ENCODE assay signal across 17 cellular contexts in genomic region chr6:34909484-34909883, GRCh38. TPM values are rescaled to one million over a fixed set of nuclear protein-coding genes. Genes with fewer than 3 reads are reported as not detected.
A peak's percentile ranks its signal among the peaks of the same experiment; 100 is the strongest.
DNase-seq lines count a peak whose midpoint lies in the region; ATAC-seq and TF ChIP-seq lines count a peak whose summit lies in the region.
"Had no signal": no experiment of that assay in that cellular context is flagged by ENCODE, and none has a peak within 500 bp of the region (broad histone marks: within the 10 kb centered on the region; RNA-seq: fewer than 3 reads in every experiment).

No MANE protein-coding gene starts in this region.

- H3K9me2 ChIP-seq in GM23338 (ENCODE audit: insufficient read depth), result no peaks in the 10 kb centered on the region

- DNase-seq in GM23338 (ENCODE audit: low spot score) (no peak), NCI-H1436 treated with DMSO at 0.1 percent for 48 hours (lab: John Stamatoyannopoulos, UW) (peak; percentile 71), endothelial cell (ENCODE audit: low spot score) (no peak), smooth muscle cell (lab: John Stamatoyannopoulos, UW; ENCODE audit: unreplicated experiment) (no peak), ascending aorta (ENCODE audit: low spot score in 2 of 2) (no peak), dermis blood vessel endothelial cell (no peak), midbrain (lab: John Stamatoyannopoulos, UW) (no peak)
- DNase-seq: ACHN; Calu3; CD4-positive, CD25-positive, alpha-beta regulatory T cell; DMS79; GM23248; H7; IMR-90 had no signal

- no peaks in the 10 kb centered on the region for H3K27me3 Mint-ChIP-seq in GM23338 (ENCODE audit: insufficient read depth, low read depth, poor library complexity)
- H3K27me3 Mint-ChIP-seq in endothelial cell (ENCODE audit: unreplicated experiment), result peaks cover 2% of the 10 kb centered on the region
- H3K27me3 Mint-ChIP-seq in nephron (ENCODE audit: low read depth), result no peaks in the 10 kb centered on the region
- H3K27me3 Mint-ChIP-seq: CD4-positive, CD25-positive, alpha-beta regulatory T cell had no signal

- no peaks in the 10 kb centered on the region for H3K4me1 ChIP-seq in GM23338 (ENCODE audit: insufficient read depth)
- H3K4me1 ChIP-seq in smooth muscle cell (ENCODE audit: low read depth), result peaks cover 7% of the 10 kb centered on the region
- peaks cover 0 to 34% of the 10 kb centered on the region in 2 donors for H3K4me1 ChIP-seq in ascending aorta

- H4K20me1 ChIP-seq in GM23338 (replicated peaks; ENCODE audit: insufficient read depth), result peaks cover 35% of the 10 kb centered on the region
- peaks cover 97% of the 10 kb centered on the region for H4K20me1 ChIP-seq in smooth muscle cell (ENCODE audit: low read depth)

- H3F3A ChIP-seq in GM23338 (replicated peaks; ENCODE audit: low read depth) (no peaks in the 10 kb centered on the region), smooth muscle cell (ENCODE audit: low read depth) (no peaks in the 10 kb centered on the region)

- intact Hi-C loops in ascending aorta (cut with DNase I), result no loop called here

- H3K36me3 Mint-ChIP-seq in GM23338 (ENCODE audit: low read depth), result no peaks in the 10 kb centered on the region; the same call in 2 of the 3 replicates
- H3K36me3 Mint-ChIP-seq in endothelial cell (ENCODE audit: low read depth, unreplicated experiment), result no peaks in the 10 kb centered on the region
- H3K36me3 Mint-ChIP-seq in nephron (ENCODE audit: low read depth), result no peaks in the 10 kb centered on the region

- no peaks in the 10 kb centered on the region for H3K9me3 ChIP-seq in smooth muscle cell (replicated peaks; ENCODE audit: low read depth)
- no peaks in the 10 kb centered on the region for H3K9me3 ChIP-seq in ascending aorta
- H3K9me3 ChIP-seq: BLaER1 treated with 17β-estradiol and CSF1 and Interleukin-3, amounts not matched to agents 10 nM and 100 nM had no signal

- no peak overlapping the region for H2AFZ ChIP-seq in GM23338
- no peak overlapping the region for H2AFZ ChIP-seq in smooth muscle cell (ENCODE audit: low read depth)
- H2AFZ ChIP-seq: GM23248 had no signal

- no peak overlapping the region for H3K4me2 ChIP-seq in GM23338
- no peak overlapping the region for H3K4me2 ChIP-seq in smooth muscle cell
- H3K4me2 ChIP-seq: BLaER1 treated with 17β-estradiol and CSF1 and Interleukin-3, amounts not matched to agents 10 nM and 100 nM had no signal

- no peak for ATAC-seq in GM23338
- ATAC-seq: GM12878 had no signal

- H3K36me3 ChIP-seq in GM23338 (ENCODE audit: insufficient read depth) (no peaks in the 10 kb centered on the region), smooth muscle cell (ENCODE audit: low read depth) (no peaks in the 10 kb centered on the region), ascending aorta (no peaks in the 10 kb centered on the region)

- H3K79me2 ChIP-seq in GM23338 (replicated peaks; ENCODE audit: insufficient read depth) (peaks cover 90% of the 10 kb centered on the region), smooth muscle cell (ENCODE audit: low read depth) (peaks cover 44% of the 10 kb centered on the region)

- no peak overlapping the region for H3K9ac ChIP-seq in smooth muscle cell (ENCODE audit: low read depth)
- H3K9ac ChIP-seq: BLaER1 treated with 17β-estradiol and CSF1 and Interleukin-3, amounts not matched to agents 10 nM and 100 nM; GM23248 had no signal

- no peaks in the 10 kb centered on the region for H3K27me3 ChIP-seq in GM23338 (ENCODE audit: insufficient read depth)
- H3K27me3 ChIP-seq in smooth muscle cell (ENCODE audit: low read depth), result no peaks in the 10 kb centered on the region
- no peaks in the 10 kb centered on the region for H3K27me3 ChIP-seq in ascending aorta
- H3K27me3 ChIP-seq: BLaER1 treated with 17β-estradiol and CSF1 and Interleukin-3, amounts not matched to agents 10 nM and 100 nM had no signal

- WGBS in smooth muscle cell (ENCODE audit: low lambda C conversion rate), result 58% methylated on average over 4 of the region's 4 CpGs

- no peaks in the 10 kb centered on the region; the same call in 2 of the 3 replicates for H3K9me3 Mint-ChIP-seq in GM23338
- H3K9me3 Mint-ChIP-seq in endothelial cell (ENCODE audit: unreplicated experiment), result no peaks in the 10 kb centered on the region
- H3K9me3 Mint-ChIP-seq in nephron, result no peaks in the 10 kb centered on the region

- H3K27ac ChIP-seq in GM23338 (ENCODE audit: low read depth) (no peak overlapping the region), smooth muscle cell (ENCODE audit: low read depth) (no peak overlapping the region), ascending aorta (no peak overlapping the region)
- H3K27ac ChIP-seq: BLaER1 treated with 17β-estradiol and CSF1 and Interleukin-3, amounts not matched to agents 10 nM and 100 nM; GM23248 had no signal

- peak overlapping the region; percentile 20; the same call in 1 of the 2 replicates for H3K27ac Mint-ChIP-seq in GM23338
- H3K27ac Mint-ChIP-seq in endothelial cell (ENCODE audit: unreplicated experiment), result no peak overlapping the region
- H3K27ac Mint-ChIP-seq in nephron, result peak overlapping the region; percentile 2 to 58 (median 18)

- TF ChIP-seq CTCF in GM23338 (conservative IDR thresholded peaks at IDR 0.05; ENCODE audit: low read depth in 2 of 2), result no peak
- no peak for TF ChIP-seq CTCF in endothelial cell (IDR thresholded peaks at IDR 0.05; ENCODE audit: unreplicated experiment)
- no peak for TF ChIP-seq CTCF in nephron (IDR thresholded peaks at IDR 0.05; ENCODE audit: unreplicated experiment in 3 of 3)
- TF ChIP-seq CTCF in smooth muscle cell (IDR thresholded peaks at IDR 0.05; ENCODE audit: borderline replicate concordance, insufficient read depth, poor library complexity, severe bottlenecking), result no peak
- TF ChIP-seq CTCF in ascending aorta (IDR thresholded peaks at IDR 0.05), result no peak

- H3K4me1 Mint-ChIP-seq in GM23338, result peaks cover 13% of the 10 kb centered on the region
- H3K4me1 Mint-ChIP-seq in endothelial cell (ENCODE audit: unreplicated experiment), result peaks cover 18% of the 10 kb centered on the region
- peaks cover 31% of the 10 kb centered on the region for H3K4me1 Mint-ChIP-seq in nephron

- no peak overlapping the region for H3K4me3 ChIP-seq in GM23338
- no peak overlapping the region for H3K4me3 ChIP-seq in smooth muscle cell
- H3K4me3 ChIP-seq in ascending aorta, result no peak overlapping the region
- H3K4me3 ChIP-seq: BLaER1 treated with 17β-estradiol and CSF1 and Interleukin-3, amounts not matched to agents 10 nM and 100 nM; GM12878; GM23248 had no signal

- no peak overlapping the region for H3K4me3 Mint-ChIP-seq in GM23338
- peak overlapping the region; percentile 9 for H3K4me3 Mint-ChIP-seq in endothelial cell (ENCODE audit: unreplicated experiment)
- H3K4me3 Mint-ChIP-seq in nephron, result no peak overlapping the region

TF ChIP-seq in GM23338, 12 proteins besides CTCF, POLR2A, EP300 and RAD21 (continues in another document):
- TF ChIP-seq ZNF114 (CRISPR knock-in tag; IDR thresholded peaks at IDR 0.05), result no peak

RNA-seq across cellular contexts. Expression of gene ANKS1A, which starts 20.4 kb away (rescaled TPM):
- total RNA-seq in GM23338 (2014; rRNA removed; shearing (Covaris generic)), result 29.6 and 31.9 TPM in 2 replicates
- polyA plus RNA-seq in GM23338 (2016; fragmentation: Nextera tagmentation; extraction: Ambion mirVana) (12.1 and 12.6 TPM in 2 replicates), smooth muscle cell (28.9 and 51.5 TPM in 2 replicates)
- total RNA-seq in endothelial cell (ENCODE audit: unreplicated experiment) (20.1 TPM), smooth muscle cell (39.2 and 40.5 TPM in 2 replicates), ascending aorta (20.9 TPM), dermis blood vessel endothelial cell (53.6 and 75.7 TPM in 2 replicates)

RNA-seq across cellular contexts. Expression of gene TAF11, which starts 21.6 kb away (rescaled TPM):
- 49.4 and 51.1 TPM in 2 replicates for total RNA-seq in GM23338 (2014; rRNA removed; shearing (Covaris generic))
- 65.3 and 69.4 TPM in 2 replicates for polyA plus RNA-seq in GM23338 (2016; fragmentation: Nextera tagmentation; extraction: Ambion mirVana)
- total RNA-seq in endothelial cell (ENCODE audit: unreplicated experiment), result 45.9 TPM
- 17.2 and 22.8 TPM in 2 replicates for total RNA-seq in smooth muscle cell
- polyA plus RNA-seq in smooth muscle cell, result 35.3 and 36.6 TPM in 2 replicates
- total RNA-seq in ascending aorta, result 0.85 TPM
- total RNA-seq in dermis blood vessel endothelial cell, result 36.8 and 47.1 TPM in 2 replicates
